In the genomic region with DNA sequence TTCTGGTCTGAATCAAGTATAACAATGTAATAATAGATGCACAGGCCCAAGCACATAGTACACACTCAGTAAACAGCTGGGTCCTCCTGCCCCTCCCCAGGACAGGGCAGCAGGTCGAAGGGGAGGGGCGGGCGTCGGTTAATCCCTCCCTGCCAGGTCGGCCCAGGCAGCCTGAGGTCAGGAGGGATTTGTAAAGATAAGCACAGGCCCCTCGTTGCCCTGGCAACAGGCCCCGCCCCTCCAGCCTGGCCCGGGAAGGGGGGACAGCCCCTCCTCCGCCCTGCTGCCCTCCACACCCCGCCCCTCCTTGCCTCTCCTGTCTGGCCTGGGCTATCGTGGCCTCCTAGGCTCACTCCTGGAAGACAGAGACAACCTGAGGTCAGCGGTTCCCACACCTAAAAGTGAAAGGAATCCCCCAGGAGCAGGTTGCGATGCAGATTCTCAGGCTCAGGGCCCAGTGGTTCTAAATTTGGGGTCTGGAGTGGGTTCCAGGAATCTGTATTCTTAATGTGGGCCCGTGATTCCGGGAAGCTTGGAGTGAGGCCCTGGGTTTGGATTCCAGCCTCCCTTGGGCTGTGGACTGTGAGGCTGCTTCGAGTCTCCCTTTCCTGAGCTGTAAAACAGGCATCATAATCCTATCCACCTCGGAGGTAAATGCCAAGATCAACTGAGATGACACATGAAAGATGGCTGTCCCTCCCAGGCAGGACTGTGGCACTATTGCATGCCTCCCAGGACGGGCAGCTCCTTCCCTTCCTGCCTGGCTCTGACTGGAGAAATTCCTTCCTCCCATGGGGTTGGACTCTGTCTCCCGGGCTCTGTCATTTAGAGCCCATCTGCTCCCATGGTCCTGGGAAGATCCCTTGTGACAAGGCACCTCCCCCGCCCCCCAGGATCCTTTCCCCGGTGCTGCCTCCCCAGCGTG, we compare ENCODE assay signal across 8 cellular contexts. TPM values are rescaled to one million over a fixed set of nuclear protein-coding genes. Genes with fewer than 3 reads are reported as not detected.
A peak's percentile ranks its signal among the peaks of the same experiment; 100 is the strongest.
DNase-seq lines count a peak whose midpoint lies in the region; ATAC-seq and TF ChIP-seq lines count a peak whose summit lies in the region.

No MANE protein-coding gene starts in this region.

- H3K4me1 Mint-ChIP-seq in glutamatergic neuron (ENCODE audit: low read depth, unreplicated experiment), result peaks cover 40% of the 10 kb centered on the region

- no peaks in the 10 kb centered on the region for H3K36me3 ChIP-seq in SJCRH30

- peaks cover 7% of the 10 kb centered on the region for H3K9me3 Mint-ChIP-seq in glutamatergic neuron (ENCODE audit: unreplicated experiment)

- peak overlapping the region; percentile 55 for H3K4me3 Mint-ChIP-seq in glutamatergic neuron (ENCODE audit: unreplicated experiment)

- TF ChIP-seq CTCF in glutamatergic neuron (IDR thresholded peaks at IDR 0.05; ENCODE audit: partially characterized antibody, unreplicated experiment), result no peak

- peaks cover 14% of the 10 kb centered on the region for H3K4me1 ChIP-seq in SJCRH30

- H3K36me3 Mint-ChIP-seq in glutamatergic neuron (ENCODE audit: unreplicated experiment), result no peaks in the 10 kb centered on the region

- no peak overlapping the region for H3K27ac ChIP-seq in SJCRH30

- H3K27ac Mint-ChIP-seq in glutamatergic neuron (ENCODE audit: unreplicated experiment), result peak overlapping the region; percentile 24

- peak; percentile 23 for DNase-seq in stimulated activated CD4-positive, alpha-beta T cell treated with anti-CD3 and anti-CD28 coated beads, Interleukin-12 subunit alpha, Interleukin-12 subunit beta, amount 100 ng/mL, for 4 hours
- no peak for DNase-seq in stimulated activated CD4-positive, alpha-beta T cell treated with anti-CD3 and anti-CD28 coated beads, Interleukin-2, amount 100 ng/mL, for 48 hours
- DNase-seq in SJCRH30, result peak; percentile 90 to 94
- peak; percentile 99 for DNase-seq in glutamatergic neuron
- peak; percentile 20 to 51 for DNase-seq in stimulated activated CD8-positive, alpha-beta memory T cell treated with anti-CD3 and anti-CD28 coated beads, Interleukin-2, amount 100 ng/mL, for 48 hours (ENCODE audit: low read depth in 2 of 2)
- no peak for DNase-seq in NCI-H446 treated with DMSO at 0.1 percent for 48 hours (lab: John Stamatoyannopoulos, UW)
- DNase-seq in DMS79 (lab: John Stamatoyannopoulos, UW), result no peak

- ATAC-seq in HG03565 (IDR thresholded peaks at IDR 0.05; ENCODE audit: unreplicated experiment), result no peak

- H3K9me3 ChIP-seq in SJCRH30 (replicated peaks), result no peaks in the 10 kb centered on the region

- H3K27me3 ChIP-seq in SJCRH30, result peaks cover 5% of the 10 kb centered on the region; the same call in 1 of the 2 replicates

- no peak overlapping the region for H3K4me3 ChIP-seq in SJCRH30

- peaks cover 6% of the 10 kb centered on the region for H3K27me3 Mint-ChIP-seq in glutamatergic neuron (ENCODE audit: unreplicated experiment)

RNA-seq across cellular contexts. Expression of a gene that starts 4.4 kb away (rescaled TPM):
- total RNA-seq in SJCRH30 (2014; rRNA removed; shearing (Covaris generic)), result 0.08 TPM in 1 of 2 replicates, not detected in the other
- 6.8 TPM for total RNA-seq in glutamatergic neuron (ENCODE audit: unreplicated experiment)

Comparison
In these comparisons a context has a peak if more than half of its experiments do, and no peak if none do; other contexts are left out.
1. DNase-seq: peak in stimulated activated CD4-positive, alpha-beta T cell treated with anti-CD3 and anti-CD28 coated beads, Interleukin-12 subunit alpha, Interleukin-12 subunit beta, amount 100 ng/mL, for 4 hours (single experiment), SJCRH30 (2 of 2), glutamatergic neuron (single experiment) and stimulated activated CD8-positive, alpha-beta memory T cell treated with anti-CD3 and anti-CD28 coated beads, Interleukin-2, amount 100 ng/mL, for 48 hours (2 of 2); none in stimulated activated CD4-positive, alpha-beta T cell treated with anti-CD3 and anti-CD28 coated beads, Interleukin-2, amount 100 ng/mL, for 48 hours (0 of 2), NCI-H446 treated with DMSO at 0.1 percent for 48 hours (single experiment) and DMS79 (single experiment).